ENCODE assay signal across 8 cellular contexts in genomic region chr5:6448622-6449464, GRCh38. TPM values are rescaled to one million over a fixed set of nuclear protein-coding genes. Genes with fewer than 3 reads are reported as not detected.
DNase-seq lines count a peak whose midpoint lies in the region; ATAC-seq and TF ChIP-seq lines count a peak whose summit lies in the region.

A gene with protein sequence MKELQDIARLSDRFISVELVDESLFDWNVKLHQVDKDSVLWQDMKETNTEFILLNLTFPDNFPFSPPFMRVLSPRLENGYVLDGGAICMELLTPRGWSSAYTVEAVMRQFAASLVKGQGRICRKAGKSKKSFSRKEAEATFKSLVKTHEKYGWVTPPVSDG (plus strand): TSS chr5:6448859. CDS start chr5:6448894, 35 bp downstream.

- no peaks in the 10 kb centered on the region for H3F3A ChIP-seq in smooth muscle cell (ENCODE audit: low read depth)

- peaks cover 12% of the 10 kb centered on the region for H3K4me1 Mint-ChIP-seq in activated CD4-positive, alpha-beta T cell treated with anti-CD3 and anti-CD28 coated beads for 36 hours

- POLR2A ChIA-PET in activated CD4-positive, alpha-beta T cell treated with anti-CD3 and anti-CD28 coated beads for 36 hours (lab: Charles Lee) = no interaction called here

- WGBS in smooth muscle cell (ENCODE audit: low lambda C conversion rate) = 3% methylated on average over 48 of the region's 103 CpGs

- H3K4me1 ChIP-seq in iPS-18a (ENCODE audit: control insufficient read depth, low read depth, low read length) (peaks cover 10% of the 10 kb centered on the region), smooth muscle cell (ENCODE audit: low read depth) (peaks cover 19% of the 10 kb centered on the region)

- H4K20me1 ChIP-seq in smooth muscle cell (ENCODE audit: low read depth) = peaks cover 18% of the 10 kb centered on the region

- CTCF ChIA-PET in activated CD4-positive, alpha-beta T cell treated with anti-CD3 and anti-CD28 coated beads for 36 hours (lab: Charles Lee) = no interaction called here

- peak within 1 kb of the TSS; percentile 60 for H3K4me3 ChIP-seq in iPS-18a (ENCODE audit: low read length)
- H3K4me3 ChIP-seq in smooth muscle cell = peak within 1 kb of the TSS; percentile 51

- H3K36me3 Mint-ChIP-seq in activated CD4-positive, alpha-beta T cell treated with anti-CD3 and anti-CD28 coated beads for 36 hours (ENCODE audit: low read depth) = no peaks in the 10 kb centered on the region

- intact Hi-C loops in activated CD4-positive, alpha-beta T cell treated with anti-CD3 and anti-CD28 coated beads for 36 hours (cut with DNase I, micrococcal nuclease) = loop anchor here in 1 of 2 experiments (1.0 to 2.0 kb wide), 2 partner anchors 70 to 130 kb away; partner anchors contain the start of gene MED10

- H3K27me3 Mint-ChIP-seq in activated CD4-positive, alpha-beta T cell treated with anti-CD3 and anti-CD28 coated beads for 36 hours = peaks cover 40% of the 10 kb centered on the region

- TF ChIP-seq CTCF in smooth muscle cell (IDR thresholded peaks at IDR 0.05; ENCODE audit: borderline replicate concordance, insufficient read depth, poor library complexity, severe bottlenecking) = no peak

- no peaks in the 10 kb centered on the region for H3K9me3 ChIP-seq in iPS-18a (ENCODE audit: control insufficient read depth, low read depth, low read length)
- no peaks in the 10 kb centered on the region for H3K9me3 ChIP-seq in smooth muscle cell (replicated peaks; ENCODE audit: low read depth)

- no peaks in the 10 kb centered on the region for H3K9me3 Mint-ChIP-seq in activated CD4-positive, alpha-beta T cell treated with anti-CD3 and anti-CD28 coated beads for 36 hours (ENCODE audit: low read depth)

- H3K4me3 Mint-ChIP-seq in activated CD4-positive, alpha-beta T cell treated with anti-CD3 and anti-CD28 coated beads for 36 hours = peak within 1 kb of the TSS; percentile 61

- no peak within 1 kb of the TSS for H2AFZ ChIP-seq in smooth muscle cell (ENCODE audit: low read depth)

- peak within 1 kb of the TSS; percentile 95 for H3K4me2 ChIP-seq in smooth muscle cell

- peak; percentile 38 for DNase-seq in activated CD4-positive, alpha-beta T cell treated with anti-CD3 and anti-CD28 coated beads for 36 hours
- DNase-seq in activated CD4-positive, alpha-beta T cell treated with anti-CD3 and anti-CD28 coated beads, Interleukin-2, amount 50 U/mL, for 4 hours = no peak
- DNase-seq in KG1 (lab: John Stamatoyannopoulos, UW) (peak; percentile 13), smooth muscle cell (lab: John Stamatoyannopoulos, UW; ENCODE audit: unreplicated experiment) (no peak), activated gamma-delta T cell (lab: John Stamatoyannopoulos, UW) (no peak)

- H3K9ac ChIP-seq in iPS-18a (ENCODE audit: low read length) = no peak within 1 kb of the TSS
- H3K9ac ChIP-seq in smooth muscle cell (ENCODE audit: low read depth) = no peak within 1 kb of the TSS

- no peaks in the 10 kb centered on the region for H3K79me2 ChIP-seq in smooth muscle cell (ENCODE audit: low read depth)

- peak; percentile 61 for ATAC-seq in activated CD4-positive, alpha-beta T cell treated with anti-CD3 and anti-CD28 coated beads for 36 hours
- no peak for ATAC-seq in HG02642 (IDR thresholded peaks at IDR 0.05; ENCODE audit: poor library complexity, unreplicated experiment)

- no peaks in the 10 kb centered on the region for H3K36me3 ChIP-seq in iPS-18a (ENCODE audit: control insufficient read depth, low read depth, low read length)
- H3K36me3 ChIP-seq in smooth muscle cell (ENCODE audit: low read depth) = no peaks in the 10 kb centered on the region

- H3K27me3 ChIP-seq in iPS-18a (ENCODE audit: control insufficient read depth, insufficient read depth, low read length) (peaks cover 82% of the 10 kb centered on the region), smooth muscle cell (ENCODE audit: low read depth) (peaks cover 51% of the 10 kb centered on the region)

- H3K27ac ChIP-seq in angular gyrus (ENCODE audit: low read depth, low read length) (peak within 1 kb of the TSS; percentile 7), iPS-18a (ENCODE audit: low read length) (no peak within 1 kb of the TSS), smooth muscle cell (ENCODE audit: low read depth) (no peak within 1 kb of the TSS)

- peak within 1 kb of the TSS; percentile 19 for H3K27ac Mint-ChIP-seq in activated CD4-positive, alpha-beta T cell treated with anti-CD3 and anti-CD28 coated beads for 36 hours

RNA-seq across cellular contexts. Expression of the gene that starts here (rescaled TPM):
- total RNA-seq in activated CD4-positive, alpha-beta T cell treated with anti-CD3 and anti-CD28 coated beads for 36 hours = not detected
- total RNA-seq in smooth muscle cell = 1.2 and 2.5 TPM in 2 replicates
- 1.3 and 2.6 TPM in 2 replicates for polyA plus RNA-seq in smooth muscle cell

Comparison
In these comparisons a context has a peak if more than half of its experiments do, and no peak if none do; other contexts are left out.
1. Peak in DNase-seq and ATAC-seq in activated CD4-positive, alpha-beta T cell treated with anti-CD3 and anti-CD28 coated beads for 36 hours; RNA of the gene not detected or under 1 TPM.